In the genomic region with DNA sequence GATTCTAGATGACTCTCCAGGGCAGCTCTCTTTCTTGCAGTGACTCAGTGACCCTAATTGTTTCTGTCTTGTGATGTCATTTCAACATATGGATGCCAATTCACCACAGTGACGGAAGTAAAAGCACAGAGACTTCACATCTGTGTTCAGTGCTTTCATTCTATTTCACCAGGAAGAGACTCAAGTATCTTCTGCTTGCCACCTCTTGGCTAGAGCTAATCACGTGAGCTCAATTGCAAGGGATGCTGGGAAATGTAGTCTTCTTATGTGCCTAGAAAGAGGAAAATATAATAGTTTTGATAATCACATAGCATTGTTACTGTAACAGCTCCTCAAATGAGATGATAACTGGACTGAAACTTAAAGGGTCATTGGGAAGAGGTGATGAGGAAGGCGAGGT, we compare ENCODE assay signal across 20 cellular contexts.
DNase-seq lines count a peak whose midpoint lies in the region; ATAC-seq and TF ChIP-seq lines count a peak whose summit lies in the region.
"Had no signal": no experiment of that assay in that cellular context is flagged by ENCODE, and none has a peak within 500 bp of the region (broad histone marks: within the 10 kb centered on the region; RNA-seq: fewer than 3 reads in every experiment).

No MANE protein-coding gene starts in this region.

- peak; percentile 61 for DNase-seq in CD14-positive monocyte (ENCODE audit: low spot score)
- DNase-seq in NB4 (ENCODE audit: low read depth), result peak; percentile 14
- DNase-seq in choroid plexus epithelial cell (ENCODE audit: low read depth), result peak; percentile 15
- no peak for DNase-seq in NCI-H345 (lab: John Stamatoyannopoulos, UW)
- DNase-seq in adrenal gland, result no peak
- DNase-seq: activated CD4-positive, alpha-beta T cell treated with anti-CD3 and anti-CD28 coated beads for 1 hour; activated naive CD4-positive, alpha-beta T cell treated with anti-CD3 and anti-CD28 coated beads, Interleukin-2, amount 50 U/mL, for 16 hours; activated T-cell treated with anti-CD3 and anti-CD28 coated beads, Interleukin-2, amount 50 U/mL, for 4 hours; effector CD8-positive, alpha-beta T cell; GDM1; glutamatergic neuron; NCI-H1436 treated with DMSO at 0.1 percent for 48 hours; posterior cingulate gyrus; RPMI8226; T1000 had no signal

- no peak overlapping the region for H3K27ac ChIP-seq in adrenal gland
- H3K27ac ChIP-seq: C4-2B, esophagus muscularis mucosa had no signal

- no peaks in the 10 kb centered on the region for H3K4me1 ChIP-seq in adrenal gland (replicated peaks in 1 of 2)
- H3K4me1 ChIP-seq: esophagus muscularis mucosa had no signal

- TF ChIP-seq CTCF in CD14-positive monocyte (IDR thresholded peaks at IDR 0.05) (no peak), NB4 (IDR thresholded peaks at IDR 0.05; ENCODE audit: low read depth, low read length) (no peak), choroid plexus epithelial cell (conservative IDR thresholded peaks at IDR 0.05; ENCODE audit: low read depth, low read length) (no peak), adrenal gland (IDR thresholded peaks at IDR 0.05) (no peak)

- intact Hi-C loops in CD14-positive monocyte (cut with micrococcal nuclease) (no loop called here), adrenal gland (cut with DNase I) (no loop called here)

- H3K36me3 Mint-ChIP-seq in CD14-positive monocyte, result peaks cover 0 to 12% of the 10 kb centered on the region in 2 donors

- H3K4me3 ChIP-seq in NB4 (ENCODE audit: low read depth, low read length) (no peak overlapping the region), choroid plexus epithelial cell (ENCODE audit: low read depth, low read length) (no peak overlapping the region), adrenal gland (no peak overlapping the region)
- H3K4me3 ChIP-seq: esophagus muscularis mucosa had no signal

- peaks cover 42% of the 10 kb centered on the region for H3K4me1 Mint-ChIP-seq in CD14-positive monocyte

- H3K27me3 ChIP-seq in adrenal gland, result peaks cover 10% of the 10 kb centered on the region
- H3K27me3 ChIP-seq: esophagus muscularis mucosa had no signal

- TF ChIP-seq POLR2A in NB4 (IDR thresholded peaks at IDR 0.05; ENCODE audit: extremely low read depth, insufficient read length) (no peak), adrenal gland (IDR thresholded peaks at IDR 0.05) (no peak)

- peaks cover 0 to 6% (median 0%) of the 10 kb centered on the region in 3 donors for H3K27me3 Mint-ChIP-seq in CD14-positive monocyte (ENCODE audit: low read depth in 3 of 3)

- ATAC-seq in GM18519 (IDR thresholded peaks at IDR 0.05; ENCODE audit: low FRiP score, unreplicated experiment) (peak; percentile 68), GM21737 (IDR thresholded peaks at IDR 0.05; ENCODE audit: unreplicated experiment) (no peak), HG03097 (IDR thresholded peaks at IDR 0.05; ENCODE audit: low FRiP score, unreplicated experiment) (no peak)
- ATAC-seq: activated T-cell treated with anti-CD3 and anti-CD28 coated beads, Interleukin-2, amount 50 U/mL, for 4 hours had no signal

- no peaks in the 10 kb centered on the region for H3K9me3 ChIP-seq in adrenal gland (replicated peaks in 1 of 3)
- H3K9me3 ChIP-seq: esophagus muscularis mucosa had no signal

- H3K9me3 Mint-ChIP-seq in CD14-positive monocyte, result peaks cover 0 to 2% (median 0%) of the 10 kb centered on the region in 7 donors

- H3K36me3 ChIP-seq in adrenal gland (replicated peaks in 1 of 2), result no peaks in the 10 kb centered on the region
- H3K36me3 ChIP-seq: esophagus muscularis mucosa had no signal

- H3K27ac Mint-ChIP-seq in CD14-positive monocyte, result peak overlapping the region in 6 of 7 donors; percentile 1 to 91 (median 68)

- no peak overlapping the region for H3K4me3 Mint-ChIP-seq in CD14-positive monocyte
- H3K4me3 Mint-ChIP-seq: activated T-cell treated with anti-CD3 and anti-CD28 coated beads, Interleukin-2, amount 50 U/mL, for 4 hours had no signal

- WGBS in adrenal gland, 4 donors, result 79 to 87% (median 84%) methylated on average over 3 of the region's 3 CpGs

Comparison
In these comparisons a context has a peak if more than half of its experiments do, and no peak if none do; other contexts are left out.
1. DNase-seq: peak in CD14-positive monocyte (single experiment), NB4 (single experiment) and choroid plexus epithelial cell (single experiment); none in NCI-H345 (single experiment) and adrenal gland (0 of 7).